ENCODE assay signal across 10 cellular contexts in genomic region chr19:39407394-39407643, GRCh38. TPM values are rescaled to one million over a fixed set of nuclear protein-coding genes. Genes with fewer than 3 reads are reported as not detected.
DNase-seq lines count a peak whose midpoint lies in the region; ATAC-seq, FAIRE-seq and TF ChIP-seq lines count a peak whose summit lies in the region.
"Had no signal": no experiment of that assay in that cellular context is flagged by ENCODE, and none has a peak within 500 bp of the region (broad histone marks: within the 10 kb centered on the region; RNA-seq: fewer than 3 reads in every experiment).

No MANE protein-coding gene starts in this region.

- H3K9me3 ChIP-seq in heart right ventricle (no peaks in the 10 kb centered on the region), mononuclear cell (ENCODE audit: low read depth, low read length) (no peaks in the 10 kb centered on the region), vagina (no peaks in the 10 kb centered on the region)

- TF ChIP-seq CTCF in heart right ventricle (IDR thresholded peaks at IDR 0.05) = no peak
- TF ChIP-seq CTCF in bronchial epithelial cell (IDR thresholded peaks at IDR 0.05; ENCODE audit: insufficient read depth, low read length, severe bottlenecking) = no peak
- TF ChIP-seq CTCF in vagina (IDR thresholded peaks at IDR 0.05) = no peak

- intact Hi-C loops in heart right ventricle (cut with DNase I) = no loop called here
- intact Hi-C loops in Right ventricle myocardium inferior (cut with DNase I) = no loop called here
- intact Hi-C loops in vagina (cut with DNase I) = no loop called here

- no peaks in the 10 kb centered on the region for H3K27me3 ChIP-seq in heart right ventricle
- no peaks in the 10 kb centered on the region for H3K27me3 ChIP-seq in bronchial epithelial cell (ENCODE audit: control insufficient read depth, insufficient read depth, low read length)
- H3K27me3 ChIP-seq in mononuclear cell (ENCODE audit: insufficient read depth, low read length) = no peaks in the 10 kb centered on the region
- no peaks in the 10 kb centered on the region for H3K27me3 ChIP-seq in vagina

- DNase-seq in heart right ventricle (no peak), Right ventricle myocardium inferior (ENCODE audit: missing footprints) (no peak), bronchial epithelial cell (ENCODE audit: low read depth) (no peak), vagina (ENCODE audit: extremely low spot score in 2 of 2) (no peak), NCI-H2196 (lab: John Stamatoyannopoulos, UW; ENCODE audit: unreplicated experiment) (no peak)
- DNase-seq: NCI-H1417 treated with DMSO at 0.1 percent for 48 hours had no signal

- H3K4me3 ChIP-seq in heart right ventricle (peak overlapping the region; percentile 67 to 99 (median 90)), bronchial epithelial cell (ENCODE audit: low read depth, low read length) (peak overlapping the region; percentile 98), mononuclear cell (ENCODE audit: low read length) (peak overlapping the region; percentile 100), vagina (peak overlapping the region; percentile 97 to 98)

- no peak for FAIRE-seq in bronchial epithelial cell (lab: Jason Lieb, UNC)
- FAIRE-seq: G401.6 had no signal

- 0 to 2% methylated on average over 14 of the region's 14 CpGs for WGBS in heart right ventricle, 2 donors

- ATAC-seq in heart right ventricle = no peak
- no peak for ATAC-seq in Right ventricle myocardium inferior
- no peak for ATAC-seq in GM18868 (IDR thresholded peaks at IDR 0.05; ENCODE audit: unreplicated experiment)
- no peak for ATAC-seq in HG03469 (IDR thresholded peaks at IDR 0.05; ENCODE audit: unreplicated experiment)

- peaks cover 16 to 74% (median 47%) of the 10 kb centered on the region in 9 donors for H3K4me1 ChIP-seq in heart right ventricle
- H3K4me1 ChIP-seq in mononuclear cell (ENCODE audit: insufficient read depth, low read length) = peaks cover 62% of the 10 kb centered on the region
- peaks cover 49% of the 10 kb centered on the region for H3K4me1 ChIP-seq in vagina

- TF ChIP-seq POLR2A in vagina (IDR thresholded peaks at IDR 0.05) = no peak

- H3K27ac ChIP-seq in heart right ventricle (peak overlapping the region; percentile 94 to 100 (median 99)), vagina (peak overlapping the region; percentile 100)

- H3K36me3 ChIP-seq in heart right ventricle = peaks cover 6 to 22% (median 9%) of the 10 kb centered on the region in 9 donors
- H3K36me3 ChIP-seq in bronchial epithelial cell (ENCODE audit: control insufficient read depth, insufficient read depth, low read length) = peaks cover 16% of the 10 kb centered on the region
- peaks cover 6 to 23% of the 10 kb centered on the region in 2 donors for H3K36me3 ChIP-seq in vagina

RNA-seq across cellular contexts. Expression of gene ZFP36, which starts 0.7 kb away (rescaled TPM):
- total RNA-seq in heart right ventricle (100 to 1,000 TPM in 2 of 10 donors, 10 to 100 TPM in 8; 22.8 to 194 (median 48.1) TPM), Right ventricle myocardium inferior (48.7 TPM), bronchial epithelial cell (3.4 and 5.0 TPM in 2 replicates), mononuclear cell (676 TPM), vagina (631 TPM)
- polyA plus RNA-seq in heart right ventricle = 10 to 100 TPM; 60.2 to 63.2 TPM

RNA-seq across cellular contexts. Expression of gene PLEKHG2, which starts 5.2 kb away (rescaled TPM):
- total RNA-seq in heart right ventricle = 10 to 100 TPM in 9 of 10 donors, 1 to 10 TPM in 1; 8.3 to 23.1 (median 15.1) TPM
- polyA plus RNA-seq in heart right ventricle = 10 to 100 TPM in 1 of 2 donors, 1 to 10 TPM in 1; 6.9 to 22.7 TPM
- 10.4 TPM for total RNA-seq in Right ventricle myocardium inferior
- 3.3 and 5.3 TPM in 2 replicates for total RNA-seq in bronchial epithelial cell
- total RNA-seq in mononuclear cell = 21.5 TPM
- 18.9 TPM for total RNA-seq in vagina

RNA-seq across cellular contexts. Expression of gene MED29, which starts 16.1 kb away (rescaled TPM):
- 10 to 100 TPM; 22.9 to 32.3 (median 27.1) TPM for total RNA-seq in heart right ventricle
- polyA plus RNA-seq in heart right ventricle = 10 to 100 TPM; 16.2 to 30.8 TPM
- 21.8 TPM for total RNA-seq in Right ventricle myocardium inferior
- 6.8 and 7.7 TPM in 2 replicates for total RNA-seq in bronchial epithelial cell
- total RNA-seq in mononuclear cell = 21.9 TPM
- 37.8 TPM for total RNA-seq in vagina

RNA-seq across cellular contexts. Expression of gene PAF1, which starts 16.4 kb away (rescaled TPM):
- 10 to 100 TPM; 34.3 to 46.4 (median 38.8) TPM for total RNA-seq in heart right ventricle
- 10 to 100 TPM; 24.1 to 48.2 TPM for polyA plus RNA-seq in heart right ventricle
- total RNA-seq in Right ventricle myocardium inferior = 34.5 TPM
- total RNA-seq in bronchial epithelial cell = 31.6 and 59.9 TPM in 2 replicates
- 26.1 TPM for total RNA-seq in mononuclear cell
- 70.2 TPM for total RNA-seq in vagina

RNA-seq across cellular contexts. Expression of gene RPS16, which starts 28.4 kb away (rescaled TPM):
- total RNA-seq in heart right ventricle (1,000 to 10,000 TPM in 7 of 10 donors, 100 to 1,000 TPM in 3; 936 to 1,726 (median 1,424) TPM), Right ventricle myocardium inferior (1,258 TPM), bronchial epithelial cell (75.3 and 94.3 TPM in 2 replicates), mononuclear cell (71.4 TPM), vagina (3,724 TPM)
- 1,000 to 10,000 TPM in 1 of 2 donors, 100 to 1,000 TPM in 1; 974 to 3,280 TPM for polyA plus RNA-seq in heart right ventricle
